In genomic region chr10:128594688-128595087, GRCh38 we compare ENCODE assay signal across 34 cellular contexts.
"Had no signal": no experiment of that assay in that cellular context is flagged by ENCODE, and none has a peak within 500 bp of the region (broad histone marks: within the 10 kb centered on the region; RNA-seq: fewer than 3 reads in every experiment).

No MANE protein-coding gene starts in this region.

- H3K4me3 ChIP-seq: MG63 had no signal

- H3K36me3 ChIP-seq: MG63 had no signal

- DNase-seq: Karpas-422, Kasumi-1, MG63, MM.1S, MV-4-11, NCI-H1048, NCI-H1092, NCI-H1092 treated with DMSO at 0.1 percent for 48 hours, NCI-H1105, NCI-H1105 treated with DMSO at 0.1 percent for 48 hours, NCI-H1417, NCI-H1417 treated with DMSO at 0.1 percent for 48 hours, NCI-H1436, NCI-H1436 treated with DMSO at 0.1 percent for 48 hours, NCI-H146, NCI-H1694, NCI-H1694 treated with DMSO at 0.1 percent for 48 hours, NCI-H187, NCI-H187 treated with DMSO at 0.1 percent for 48 hours, NCI-H1930, NCI-H2029, NCI-H2029 treated with DMSO at 0.1 percent for 48 hours, NCI-H2081, NCI-H2081 treated with DMSO at 0.1 percent for 48 hours, NCI-H2107, NCI-H2171, NCI-H2171 treated with DMSO at 0.1 percent for 48 hours, NCI-H2227 treated with DMSO at 0.1 percent for 48 hours, NCI-H226, NCI-H345, NCI-H446, NCI-H446 treated with DMSO at 0.1 percent for 48 hours, NCI-H510A, NCI-H510A treated with DMSO at 0.1 percent for 48 hours had no signal

- H3K9me3 ChIP-seq: MG63 had no signal
